Comparison of ENCODE assay signal across 34 cellular contexts in genomic region chr1:54643736-54644135, GRCh38. TPM values are rescaled to one million over a fixed set of nuclear protein-coding genes. Genes with fewer than 3 reads are reported as not detected.
"Had no signal": no experiment of that assay in that cellular context is flagged by ENCODE, and none has a peak within 500 bp of the region (broad histone marks: within the 10 kb centered on the region; RNA-seq: fewer than 3 reads in every experiment).

No MANE protein-coding gene starts in this region.

- H3K9me3 ChIP-seq: gastrocnemius medialis had no signal

- DNase-seq: activated CD4-positive, alpha-beta T cell treated with anti-CD3 and anti-CD28 coated beads for 48 hours; activated CD4-positive, alpha-beta T cell treated with anti-CD3 and anti-CD28 coated beads, Interleukin-2, amount 50 U/mL, for 48 hours; activated CD8-positive, alpha-beta memory T cell treated with anti-CD3 and anti-CD28 coated beads, Interleukin-2, amount 50 U/mL, for 4 hours; activated gamma-delta T cell treated with Interleukin-2 at 50 U/mL for 16 hours; activated naive CD4-positive, alpha-beta T cell treated with anti-CD3 and anti-CD28 coated beads, Interleukin-2, amount 50 U/mL, for 16 hours; activated T-cell treated with anti-CD3 and anti-CD28 coated beads, Interleukin-2, amount 50 U/mL, for 24 hours; amniotic stem cell; caudate nucleus; cortex of kidney; effector memory CD8-positive, alpha-beta T cell; erythroblast; gastrocnemius medialis; glutamatergic neuron; left cardiac atrium; left ventricle myocardium superior; mucosa of descending colon; right cardiac atrium; spleen; stimulated activated naive CD4-positive, alpha-beta T cell treated with Interleukin-2 at 50 U/mL for 16 hours; T-helper 17 cell had no signal

- H3K27ac ChIP-seq: gastrocnemius medialis, hepatocyte, spleen, tibial nerve, VCaP had no signal

- H3K27me3 ChIP-seq: gastrocnemius medialis, hepatocyte, tibial nerve had no signal

- H3K4me3 ChIP-seq: gastrocnemius medialis, hepatocyte, mucosa of descending colon, spleen, tibial nerve had no signal

- H3K4me1 ChIP-seq: tibial nerve had no signal

- H3K36me3 ChIP-seq: gastrocnemius medialis, spleen, tibial nerve had no signal

- ATAC-seq: activated CD4-positive, CD25-positive, alpha-beta regulatory T cell treated with anti-CD3 and anti-CD28 coated beads, Interleukin-2, amount 50 U/mL, for 24 hours; effector memory CD8-positive, alpha-beta T cell; gastrocnemius medialis; left cardiac atrium; left ventricle myocardium superior; mucosa of descending colon; natural killer cell treated with Interleukin-12 subunit alpha and Interleukin-12 subunit beta and Interleukin-15 and Interleukin-18, amount 100 ng/mL, for 72 hours; right cardiac atrium; T-helper 17 cell had no signal

RNA-seq across cellular contexts. Expression of gene MROH7, which starts 2.1 kb away (rescaled TPM):
- total RNA-seq: activated CD8-positive, alpha-beta memory T cell treated with anti-CD3 and anti-CD28 coated beads for 36 hours; astrocyte; lung microvascular endothelial cell; pulmonary artery endothelial cell had no signal
- polyA plus RNA-seq: keratinocyte had no signal

RNA-seq across cellular contexts. Expression of gene FAM151A, which starts 20.4 kb away (rescaled TPM):
- total RNA-seq: activated CD8-positive, alpha-beta memory T cell treated with anti-CD3 and anti-CD28 coated beads for 36 hours; astrocyte; chondrocyte; gastrocnemius medialis; lung microvascular endothelial cell; myocyte; natural killer cell treated with Interleukin-12 subunit alpha and Interleukin-12 subunit beta and Interleukin-15 and Interleukin-18, amount 100 ng/mL, for 72 hours; pulmonary artery endothelial cell; T-helper 17 cell; temporal lobe; tibial nerve; ureter had no signal
